ENCODE assay signal across 10 cellular contexts in genomic region chr12:24780969-24781368, GRCh38.
DNase-seq lines count a peak whose midpoint lies in the region; ATAC-seq and TF ChIP-seq lines count a peak whose summit lies in the region.
"Had no signal": no experiment of that assay in that cellular context is flagged by ENCODE, and none has a peak within 500 bp of the region (broad histone marks: within the 10 kb centered on the region; RNA-seq: fewer than 3 reads in every experiment).

No MANE protein-coding gene starts in this region.

- peak; percentile 40 for TF ChIP-seq CTCF in AG10803 (conservative IDR thresholded peaks at IDR 0.05; ENCODE audit: low read length)
- TF ChIP-seq CTCF in PC-3 (conservative IDR thresholded peaks at IDR 0.05; ENCODE audit: low read depth, low read length), result peak; percentile 25; the same call in 1 of the 2 replicates
- peak; percentile 13 for TF ChIP-seq CTCF in fibroblast of pulmonary artery (IDR thresholded peaks at IDR 0.05; ENCODE audit: low read length, missing control alignments)
- no peak for TF ChIP-seq CTCF in gastrocnemius medialis (IDR thresholded peaks at IDR 0.05 in 4 of 5, conservative IDR thresholded peaks at IDR 0.05 in 1 of 5)
- TF ChIP-seq CTCF in CD14-positive monocyte (IDR thresholded peaks at IDR 0.05), result no peak

- H3K27ac Mint-ChIP-seq in CD14-positive monocyte, result no peak overlapping the region
- H3K27ac Mint-ChIP-seq: dendritic cell treated with granulocyte-macrophage colony-stimulating factor and Interleukin-4, amounts not matched to agents 40 ng/mL and 50 ng/mL, for 4 days had no signal

- no TSS peak for BruUV-seq in PC-3 (replicated peaks; lab: Mats Ljungman, UMichigan)

- POLR2A ChIA-PET in PC-3 (lab: Charles Lee; ENCODE audit: unreplicated experiment), result no interaction called here

- in situ Hi-C loops in gastrocnemius medialis (cut with MboI; ENCODE audit: low sequenced_read_pairs in 4 of 4), result no loop called here

- H4K20me1 ChIP-seq in PC-3 (ENCODE audit: low read length), result no peaks in the 10 kb centered on the region

- H3K4me1 Mint-ChIP-seq in CD14-positive monocyte, result peaks cover 8% of the 10 kb centered on the region

- H3K4me3 Mint-ChIP-seq in CD14-positive monocyte, result no peak overlapping the region
- H3K4me3 Mint-ChIP-seq: dendritic cell treated with granulocyte-macrophage colony-stimulating factor and Interleukin-4, amounts not matched to agents 40 ng/mL and 50 ng/mL, for 4 days had no signal

- no peak overlapping the region for H3K9ac ChIP-seq in PC-3 (ENCODE audit: low read length)

- CTCF ChIA-PET in PC-3 (lab: Charles Lee), result no interaction called here

- no peaks in the 10 kb centered on the region for H3K4me1 ChIP-seq in PC-3 (ENCODE audit: insufficient read depth, low read length)
- no peaks in the 10 kb centered on the region for H3K4me1 ChIP-seq in gastrocnemius medialis

- peaks cover 0 to 1% (median 0%) of the 10 kb centered on the region in 3 donors for H3K27me3 Mint-ChIP-seq in CD14-positive monocyte (ENCODE audit: low read depth in 3 of 3)
- H3K27me3 Mint-ChIP-seq: dendritic cell treated with granulocyte-macrophage colony-stimulating factor and Interleukin-4, amounts not matched to agents 40 ng/mL and 50 ng/mL, for 4 days had no signal

- H3F3A ChIP-seq in PC-3 (ENCODE audit: low read length, unreplicated experiment), result no peaks in the 10 kb centered on the region

- H3K4me3 ChIP-seq in AG10803 (ENCODE audit: low read length) (no peak overlapping the region), PC-3 (ENCODE audit: low read length) (no peak overlapping the region), fibroblast of pulmonary artery (replicated peaks; ENCODE audit: low read depth, low read length) (no peak overlapping the region), gastrocnemius medialis (no peak overlapping the region)

- no peak overlapping the region for H3K4me2 ChIP-seq in PC-3 (ENCODE audit: low read length)

- H3K27ac ChIP-seq in PC-3 (ENCODE audit: low read length) (no peak overlapping the region), gastrocnemius medialis (no peak overlapping the region)

- ATAC-seq in GM21576 (IDR thresholded peaks at IDR 0.05; ENCODE audit: unreplicated experiment) (peak; percentile 44), PC-3 (no peak), gastrocnemius medialis (no peak)

- H3K36me3 ChIP-seq in PC-3 (ENCODE audit: low read depth, low read length) (no peaks in the 10 kb centered on the region), gastrocnemius medialis (no peaks in the 10 kb centered on the region)

- H2AFZ ChIP-seq in PC-3 (ENCODE audit: low read length), result no peak overlapping the region

- H3K36me3 Mint-ChIP-seq in CD14-positive monocyte, result no peaks in the 10 kb centered on the region

- no peaks in the 10 kb centered on the region for H3K9me2 ChIP-seq in PC-3 (replicated peaks; ENCODE audit: low read length)

- H3K79me2 ChIP-seq in PC-3 (ENCODE audit: low read length), result no peaks in the 10 kb centered on the region

- H3K27me3 ChIP-seq in PC-3 (ENCODE audit: low read length) (peaks cover 5% of the 10 kb centered on the region; the same call in 1 of the 2 replicates), gastrocnemius medialis (no peaks in the 10 kb centered on the region)

- DNase-seq in AG10803 (ENCODE audit: low read depth) (peak; percentile 50), PC-3 (peak; percentile 4), fibroblast of pulmonary artery (ENCODE audit: low read depth) (peak; percentile 35), NCI-H2029 (lab: John Stamatoyannopoulos, UW) (no peak), gastrocnemius medialis (no peak), NCI-H1105 treated with DMSO at 0.1 percent for 48 hours (lab: John Stamatoyannopoulos, UW) (no peak), CD14-positive monocyte (ENCODE audit: low spot score) (no peak)
- DNase-seq: DMS79 had no signal

- H3K9me3 Mint-ChIP-seq in CD14-positive monocyte, result no peaks in the 10 kb centered on the region
- H3K9me3 Mint-ChIP-seq: dendritic cell treated with granulocyte-macrophage colony-stimulating factor and Interleukin-4, amounts not matched to agents 40 ng/mL and 50 ng/mL, for 4 days had no signal

- no peak for TF ChIP-seq POLR2A in gastrocnemius medialis (IDR thresholded peaks at IDR 0.05)

- no peaks in the 10 kb centered on the region for H3K9me3 ChIP-seq in PC-3 (ENCODE audit: low read length)
- H3K9me3 ChIP-seq in gastrocnemius medialis, result no peaks in the 10 kb centered on the region

- intact Hi-C loops in PC-3 (cut with micrococcal nuclease), result no loop called here
- intact Hi-C loops in gastrocnemius medialis (cut with DNase I; ENCODE audit: low total_unique reads), result no loop called here
- intact Hi-C loops in CD14-positive monocyte (cut with micrococcal nuclease), result no loop called here

Comparison
In these comparisons a context has a peak if more than half of its experiments do, and no peak if none do; other contexts are left out.
1. DNase-seq: peak in AG10803 (single experiment), PC-3 (single experiment) and fibroblast of pulmonary artery (single experiment); none in NCI-H2029 (single experiment), gastrocnemius medialis (0 of 2), NCI-H1105 treated with DMSO at 0.1 percent for 48 hours (single experiment) and CD14-positive monocyte (single experiment).
2. CTCF ChIP-seq: peak in AG10803 (single experiment), PC-3 (single experiment) and fibroblast of pulmonary artery (single experiment); none in gastrocnemius medialis (0 of 5) and CD14-positive monocyte (single experiment).